In the genomic region with DNA sequence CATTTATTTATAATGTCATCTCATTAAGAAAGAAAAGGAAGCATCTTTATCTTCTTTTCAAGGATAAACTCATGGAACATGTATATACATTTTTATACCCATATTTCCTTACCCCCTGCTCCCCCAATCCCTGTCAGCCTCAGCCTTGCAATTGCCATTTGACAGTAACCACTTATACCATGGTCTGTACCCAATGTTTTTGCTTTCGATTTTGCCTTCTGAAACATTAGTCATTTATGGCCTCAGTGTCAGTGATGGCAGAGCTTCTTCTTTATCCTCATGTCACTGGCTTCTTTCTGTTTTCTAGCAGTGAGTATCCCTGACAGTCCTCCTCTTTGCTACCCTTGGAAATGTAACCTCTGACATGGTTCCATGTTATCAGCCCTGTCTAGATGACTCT, we compare ENCODE assay signal across 11 cellular contexts.
A peak's percentile ranks its signal among the peaks of the same experiment; 100 is the strongest.
DNase-seq lines count a peak whose midpoint lies in the region; ATAC-seq and TF ChIP-seq lines count a peak whose summit lies in the region.
"Had no signal": no experiment of that assay in that cellular context is flagged by ENCODE, and none has a peak within 500 bp of the region (broad histone marks: within the 10 kb centered on the region; RNA-seq: fewer than 3 reads in every experiment).

No MANE protein-coding gene starts in this region.

- no peaks in the 10 kb centered on the region for H4K20me1 ChIP-seq in OCI-LY1 (ENCODE audit: insufficient read depth, low read length)

- peaks cover 10% of the 10 kb centered on the region for H3K4me1 Mint-ChIP-seq in activated T-cell treated with anti-CD3 and anti-CD28 coated beads, Interleukin-2, amount 50 U/mL, for 72 hours (ENCODE audit: low read depth)

- H3K27ac Mint-ChIP-seq in activated T-cell treated with anti-CD3 and anti-CD28 coated beads, Interleukin-2, amount 50 U/mL, for 72 hours: peak overlapping the region; percentile 58

- H3K27ac ChIP-seq in OCI-LY1 (ENCODE audit: low read depth, low read length, poor library complexity, severe bottlenecking): no peak overlapping the region

- no peaks in the 10 kb centered on the region for H3K79me2 ChIP-seq in OCI-LY1 (ENCODE audit: insufficient read depth, low read length)

- no peaks in the 10 kb centered on the region for H3F3A ChIP-seq in OCI-LY1 (ENCODE audit: insufficient read depth, low read length)

- H3K4me3 ChIP-seq in OCI-LY1 (ENCODE audit: low read depth, low read length, poor library complexity, severe bottlenecking): no peak overlapping the region

- in situ Hi-C loops in KBM-7 (cut with MboI; ENCODE audit: low pct_unique_long_range_greater_than_20kb, low sequenced_read_pairs): no loop called here

- no peak overlapping the region for H2AFZ ChIP-seq in OCI-LY1 (ENCODE audit: low read length)

- 0 out of 2 replicates have a peak overlapping the region, but pooled peaks have one; percentile 19 for H3K4me2 ChIP-seq in OCI-LY1 (ENCODE audit: low read length)

- ATAC-seq in activated T-cell treated with anti-CD3 and anti-CD28 coated beads, Interleukin-2, amount 50 U/mL, for 72 hours (replicated peaks in 1 of 2): peak; percentile 77 to 85
- ATAC-seq in HG02885 (IDR thresholded peaks at IDR 0.05; ENCODE audit: poor library complexity, unreplicated experiment): peak; percentile 67
- peak; percentile 79 for ATAC-seq in stimulated activated naive CD8-positive, alpha-beta T cell treated with anti-CD3 and anti-CD28 coated beads, Interleukin-15, Interleukin-2, amounts not matched to agents 100 U/mL and 50 U/mL, for 24 hours

- H3K27me3 ChIP-seq in OCI-LY1 (ENCODE audit: insufficient read depth, low read length): no peaks in the 10 kb centered on the region

- no peaks in the 10 kb centered on the region; the same call in 1 of the 2 replicates for H3K9me2 ChIP-seq in OCI-LY1 (ENCODE audit: low read depth, low read length)

- no peak overlapping the region for H3K4me3 Mint-ChIP-seq in activated T-cell treated with anti-CD3 and anti-CD28 coated beads, Interleukin-2, amount 50 U/mL, for 72 hours

- H3K9me3 Mint-ChIP-seq in activated T-cell treated with anti-CD3 and anti-CD28 coated beads, Interleukin-2, amount 50 U/mL, for 72 hours: peaks cover 0 to 2% of the 10 kb centered on the region in 2 donors

- H3K36me3 Mint-ChIP-seq in activated T-cell treated with anti-CD3 and anti-CD28 coated beads, Interleukin-2, amount 50 U/mL, for 72 hours (ENCODE audit: insufficient read depth in 2 of 2): peaks cover 0 to 3% of the 10 kb centered on the region in 2 donors

- H3K9me3 ChIP-seq in OCI-LY1 (ENCODE audit: low read length): no peaks in the 10 kb centered on the region

- no peak for DNase-seq in activated T-cell treated with anti-CD3 and anti-CD28 coated beads, Interleukin-2, amount 50 U/mL, for 72 hours
- no peak for DNase-seq in activated T-cell treated with anti-CD3 and anti-CD28 coated beads for 4 hours
- DNase-seq in stimulated activated naive CD8-positive, alpha-beta T cell treated with anti-CD3 and anti-CD28 coated beads, Interleukin-15, Interleukin-2, amounts not matched to agents 100 U/mL and 50 U/mL, for 24 hours: no peak
- no peak for DNase-seq in NCI-H146 treated with DMSO at 0.1 percent for 48 hours (lab: John Stamatoyannopoulos, UW; ENCODE audit: unreplicated experiment)
- DNase-seq in NCI-H2171 (lab: John Stamatoyannopoulos, UW): no peak
- DNase-seq in KBM-7: no peak
- DNase-seq: foreskin fibroblast, NCI-H1436, posterior cingulate gyrus had no signal

- H3K9ac ChIP-seq in OCI-LY1 (ENCODE audit: low read length): no peak overlapping the region

- no peaks in the 10 kb centered on the region for H3K4me1 ChIP-seq in OCI-LY1 (ENCODE audit: insufficient read depth, low read length, severe bottlenecking)

- no peaks in the 10 kb centered on the region for H3K36me3 ChIP-seq in OCI-LY1 (ENCODE audit: insufficient read depth, low read length)

- no peaks in the 10 kb centered on the region for H3K27me3 Mint-ChIP-seq in activated T-cell treated with anti-CD3 and anti-CD28 coated beads, Interleukin-2, amount 50 U/mL, for 72 hours (ENCODE audit: low read depth)

- no peak for TF ChIP-seq CTCF in OCI-LY1 (IDR thresholded peaks at IDR 0.05; ENCODE audit: low read length)
